In the genomic region with DNA sequence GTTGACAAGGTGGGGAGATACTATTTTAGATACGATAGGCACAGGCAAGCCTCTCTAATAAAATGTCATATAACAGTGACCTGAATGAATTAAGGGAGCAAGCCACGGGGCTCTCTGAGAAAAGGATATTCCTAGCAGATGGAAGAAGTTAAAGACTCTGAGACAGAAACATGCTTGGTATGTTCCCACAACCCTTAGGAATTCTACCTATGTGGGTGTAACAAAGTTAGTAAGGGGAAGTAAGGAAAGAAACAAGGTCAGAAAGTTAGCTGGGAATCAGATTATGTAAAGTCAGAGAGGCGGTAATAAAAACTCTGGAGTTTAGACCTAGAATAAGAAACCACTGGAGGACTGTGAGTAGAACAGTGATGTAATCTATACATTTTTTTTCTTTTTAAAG, we compare ENCODE assay signal across 21 cellular contexts. TPM values are rescaled to one million over a fixed set of nuclear protein-coding genes. Genes with fewer than 3 reads are reported as not detected.
A peak's percentile ranks its signal among the peaks of the same experiment; 100 is the strongest.
DNase-seq lines count a peak whose midpoint lies in the region; ATAC-seq and TF ChIP-seq lines count a peak whose summit lies in the region.
"Had no signal": no experiment of that assay in that cellular context is flagged by ENCODE, and none has a peak within 500 bp of the region (broad histone marks: within the 10 kb centered on the region; RNA-seq: fewer than 3 reads in every experiment).

No MANE protein-coding gene starts in this region.

- H3K27ac ChIP-seq in RWPE1 = no peak overlapping the region
- no peak overlapping the region for H3K27ac ChIP-seq in neural progenitor cell
- no peak overlapping the region for H3K27ac ChIP-seq in stomach
- no peak overlapping the region for H3K27ac ChIP-seq in MM.1S (ENCODE audit: low read length)
- H3K27ac ChIP-seq: C4-2B had no signal

- no peak overlapping the region for H2AFZ ChIP-seq in neural progenitor cell (replicated peaks)
- no peak overlapping the region for H2AFZ ChIP-seq in MM.1S (ENCODE audit: low read length)

- H3K27me3 Mint-ChIP-seq in neural progenitor cell (ENCODE audit: insufficient read depth, low read depth) = no peaks in the 10 kb centered on the region
- H3K27me3 Mint-ChIP-seq in stimulated activated naive CD8-positive, alpha-beta T cell treated with anti-CD3 and anti-CD28 coated beads, Interleukin-15, amount 100 ng/mL, for 72 hours = no peaks in the 10 kb centered on the region
- H3K27me3 Mint-ChIP-seq: activated naive CD8-positive, alpha-beta T cell treated with anti-CD3 and anti-CD28 coated beads, Interleukin-2, amount 10 ng/mL, durations not matched to agents 7 days and 5 days; dendritic cell treated with granulocyte-macrophage colony-stimulating factor and Interleukin-4, amounts not matched to agents 40 ng/mL and 50 ng/mL, for 4 days; natural killer cell treated with Interleukin-12 subunit alpha and Interleukin-12 subunit beta and Interleukin-15 and Interleukin-18, amount 100 ng/mL, for 72 hours; T-cell had no signal

- TF ChIP-seq POLR2A in stomach (IDR thresholded peaks at IDR 0.05) = no peak

- H3K36me3 Mint-ChIP-seq in neural progenitor cell = peaks cover 9% of the 10 kb centered on the region

- peak; percentile 56 for DNase-seq in ELR (ENCODE audit: low read depth)
- peak; percentile 5 for DNase-seq in RWPE1 (ENCODE audit: low spot score)
- DNase-seq in fibroblast of mammary gland (ENCODE audit: low read depth) = peak; percentile 14
- DNase-seq in neural progenitor cell (ENCODE audit: low spot score) = peak; percentile 3
- DNase-seq in midbrain (lab: John Stamatoyannopoulos, UW) = no peak
- no peak for DNase-seq in stomach
- DNase-seq in MM.1S = no peak
- DNase-seq in stimulated activated naive CD8-positive, alpha-beta T cell treated with anti-CD3 and anti-CD28 coated beads, Interleukin-15, amount 100 ng/mL, for 72 hours = no peak
- DNase-seq: activated CD4-positive, CD25-positive, alpha-beta regulatory T cell; activated CD8-positive, alpha-beta memory T cell treated with anti-CD3 and anti-CD28 coated beads, Interleukin-2, amount 50 U/mL, for 4 hours; activated naive CD8-positive, alpha-beta T cell treated with anti-CD3 and anti-CD28 coated beads, Interleukin-2, amount 10 ng/mL, durations not matched to agents 7 days and 5 days; DND-41; left cardiac atrium; NCI-H446 treated with DMSO at 0.1 percent for 48 hours; right cardiac atrium; stimulated activated CD4-positive, alpha-beta T cell treated with anti-CD3 and anti-CD28 coated beads, Interleukin-4, amount 100 ng/mL, for 1 hour; T-cell had no signal

- TF ChIP-seq EP300 in stomach (IDR thresholded peaks at IDR 0.05) = no peak

- no peak for TF ChIP-seq CTCF in RWPE1 (conservative IDR thresholded peaks at IDR 0.05; ENCODE audit: low read depth)
- TF ChIP-seq CTCF in fibroblast of mammary gland (conservative IDR thresholded peaks at IDR 0.05; ENCODE audit: control insufficient read depth, insufficient read depth, low read depth, low read length) = no peak
- no peak for TF ChIP-seq CTCF in neural progenitor cell (IDR thresholded peaks at IDR 0.05)
- no peak for TF ChIP-seq CTCF in stomach (IDR thresholded peaks at IDR 0.05)
- no peak for TF ChIP-seq CTCF in MM.1S (IDR thresholded peaks at IDR 0.05; ENCODE audit: low read length)

- H3K4me1 Mint-ChIP-seq in neural progenitor cell = no peaks in the 10 kb centered on the region
- H3K4me1 Mint-ChIP-seq in stimulated activated naive CD8-positive, alpha-beta T cell treated with anti-CD3 and anti-CD28 coated beads, Interleukin-15, amount 100 ng/mL, for 72 hours = no peaks in the 10 kb centered on the region
- H3K4me1 Mint-ChIP-seq: T-cell had no signal

- POLR2A ChIA-PET in RWPE1 (lab: Yijun Ruan, JAX; ENCODE audit: low non-redundant PET) = no interaction called here

- H3F3A ChIP-seq in neural progenitor cell (ENCODE audit: low read depth) (no peaks in the 10 kb centered on the region), MM.1S (ENCODE audit: insufficient read depth, low read length) (no peaks in the 10 kb centered on the region)

- H3K9me2 ChIP-seq in MM.1S (replicated peaks; ENCODE audit: insufficient read depth, low read length) = no peaks in the 10 kb centered on the region

- CTCF ChIA-PET in RWPE1 (lab: Yijun Ruan, JAX) = no interaction called here

- intact Hi-C loops in stomach (cut with DNase I; ENCODE audit: low total_unique reads) = no loop called here

- no peaks in the 10 kb centered on the region for H4K20me1 ChIP-seq in neural progenitor cell (ENCODE audit: low read depth)
- H4K20me1 ChIP-seq in MM.1S (ENCODE audit: insufficient read depth, low read length) = no peaks in the 10 kb centered on the region

- 79 to 98% (median 92%) methylated on average over 3 of the region's 3 CpGs for WGBS in stomach, 5 donors

- H3K27ac Mint-ChIP-seq in neural progenitor cell = no peak overlapping the region
- H3K27ac Mint-ChIP-seq in stimulated activated naive CD8-positive, alpha-beta T cell treated with anti-CD3 and anti-CD28 coated beads, Interleukin-15, amount 100 ng/mL, for 72 hours = no peak overlapping the region
- H3K27ac Mint-ChIP-seq: activated naive CD8-positive, alpha-beta T cell treated with anti-CD3 and anti-CD28 coated beads, Interleukin-2, amount 10 ng/mL, durations not matched to agents 7 days and 5 days; dendritic cell treated with granulocyte-macrophage colony-stimulating factor and Interleukin-4, amounts not matched to agents 40 ng/mL and 50 ng/mL, for 4 days; natural killer cell treated with Interleukin-12 subunit alpha and Interleukin-12 subunit beta and Interleukin-15 and Interleukin-18, amount 100 ng/mL, for 72 hours; T-cell had no signal

- H3K4me3 ChIP-seq in fibroblast of mammary gland (ENCODE audit: control insufficient read depth, low read depth, low read length) = no peak overlapping the region
- H3K4me3 ChIP-seq in neural progenitor cell = no peak overlapping the region
- no peak overlapping the region for H3K4me3 ChIP-seq in stomach
- no peak overlapping the region for H3K4me3 ChIP-seq in MM.1S (ENCODE audit: low read length)

- H3K79me2 ChIP-seq in neural progenitor cell (ENCODE audit: low read depth) (no peaks in the 10 kb centered on the region), MM.1S (ENCODE audit: low read length) (no peaks in the 10 kb centered on the region)

- H3K9me3 ChIP-seq in neural progenitor cell (ENCODE audit: low read depth) (no peaks in the 10 kb centered on the region), stomach (no peaks in the 10 kb centered on the region), MM.1S (replicated peaks; ENCODE audit: insufficient read depth, low read length) (no peaks in the 10 kb centered on the region)

- H3K4me2 ChIP-seq in neural progenitor cell (no peak overlapping the region), MM.1S (ENCODE audit: low read depth, low read length) (no peak overlapping the region)

- no peaks in the 10 kb centered on the region for H3K27me3 ChIP-seq in neural progenitor cell
- no peaks in the 10 kb centered on the region for H3K27me3 ChIP-seq in stomach
- H3K27me3 ChIP-seq in MM.1S (replicated peaks; ENCODE audit: insufficient read depth, low read length) = no peaks in the 10 kb centered on the region

- no peak overlapping the region for H3K4me3 Mint-ChIP-seq in neural progenitor cell
- no peak overlapping the region for H3K4me3 Mint-ChIP-seq in stimulated activated naive CD8-positive, alpha-beta T cell treated with anti-CD3 and anti-CD28 coated beads, Interleukin-15, amount 100 ng/mL, for 72 hours
- H3K4me3 Mint-ChIP-seq: activated naive CD8-positive, alpha-beta T cell treated with anti-CD3 and anti-CD28 coated beads, Interleukin-2, amount 10 ng/mL, durations not matched to agents 7 days and 5 days; dendritic cell treated with granulocyte-macrophage colony-stimulating factor and Interleukin-4, amounts not matched to agents 40 ng/mL and 50 ng/mL, for 4 days; natural killer cell treated with Interleukin-12 subunit alpha and Interleukin-12 subunit beta and Interleukin-15 and Interleukin-18, amount 100 ng/mL, for 72 hours; T-cell had no signal

- H3K4me1 ChIP-seq in neural progenitor cell (no peaks in the 10 kb centered on the region), stomach (no peaks in the 10 kb centered on the region), MM.1S (ENCODE audit: low read length) (no peaks in the 10 kb centered on the region)

- no peak for ATAC-seq in stimulated activated naive CD8-positive, alpha-beta T cell treated with anti-CD3 and anti-CD28 coated beads, Interleukin-15, amount 100 ng/mL, for 72 hours
- ATAC-seq: left cardiac atrium; natural killer cell treated with Interleukin-12 subunit alpha and Interleukin-12 subunit beta and Interleukin-15 and Interleukin-18, amount 100 ng/mL, for 72 hours; right cardiac atrium; T-cell had no signal

- H3K36me3 ChIP-seq in neural progenitor cell (no peaks in the 10 kb centered on the region), stomach (peaks cover 0 to 32% (median 25%) of the 10 kb centered on the region in 4 donors), MM.1S (replicated peaks; ENCODE audit: insufficient read depth, low read length) (0 out of 2 replicates have a peak, but pooled peaks cover 3% of the 10 kb centered on the region)

- peaks cover 4% of the 10 kb centered on the region for H3K9me3 Mint-ChIP-seq in neural progenitor cell
- H3K9me3 Mint-ChIP-seq in stimulated activated naive CD8-positive, alpha-beta T cell treated with anti-CD3 and anti-CD28 coated beads, Interleukin-15, amount 100 ng/mL, for 72 hours = peaks cover 0 to 7% of the 10 kb centered on the region in 2 donors
- H3K9me3 Mint-ChIP-seq: dendritic cell treated with granulocyte-macrophage colony-stimulating factor and Interleukin-4, amounts not matched to agents 40 ng/mL and 50 ng/mL, for 4 days; natural killer cell treated with Interleukin-12 subunit alpha and Interleukin-12 subunit beta and Interleukin-15 and Interleukin-18, amount 100 ng/mL, for 72 hours had no signal

- no peak overlapping the region for H3K9ac ChIP-seq in neural progenitor cell
- no peak overlapping the region for H3K9ac ChIP-seq in MM.1S (ENCODE audit: low read length)

RNA-seq across cellular contexts. Expression of gene GDPD4, which starts 59.7 kb away (rescaled TPM):
- total RNA-seq in neural progenitor cell (ENCODE audit: low replicate concordance) (not detected in 2 replicates), stomach (not detected)
- under 1 TPM in 1 of 3 donors, not detected in 2; 0.12 TPM for polyA plus RNA-seq in stomach
- total RNA-seq: activated naive CD8-positive, alpha-beta T cell treated with anti-CD3 and anti-CD28 coated beads, Interleukin-2, amount 10 ng/mL, durations not matched to agents 7 days and 5 days; left cardiac atrium; natural killer cell treated with Interleukin-12 subunit alpha and Interleukin-12 subunit beta and Interleukin-15 and Interleukin-18, amount 100 ng/mL, for 72 hours; T-cell; ureter had no signal

Comparison
In these comparisons a context has a peak if more than half of its experiments do, and no peak if none do; other contexts are left out.
1. DNase-seq: peak in ELR (single experiment), RWPE1 (single experiment), fibroblast of mammary gland (single experiment) and neural progenitor cell (single experiment); none in midbrain (single experiment), stomach (single experiment), MM.1S (single experiment) and stimulated activated naive CD8-positive, alpha-beta T cell treated with anti-CD3 and anti-CD28 coated beads, Interleukin-15, amount 100 ng/mL, for 72 hours (0 of 2).